ENCODE assay signal across 22 cellular contexts in the genomic region with DNA sequence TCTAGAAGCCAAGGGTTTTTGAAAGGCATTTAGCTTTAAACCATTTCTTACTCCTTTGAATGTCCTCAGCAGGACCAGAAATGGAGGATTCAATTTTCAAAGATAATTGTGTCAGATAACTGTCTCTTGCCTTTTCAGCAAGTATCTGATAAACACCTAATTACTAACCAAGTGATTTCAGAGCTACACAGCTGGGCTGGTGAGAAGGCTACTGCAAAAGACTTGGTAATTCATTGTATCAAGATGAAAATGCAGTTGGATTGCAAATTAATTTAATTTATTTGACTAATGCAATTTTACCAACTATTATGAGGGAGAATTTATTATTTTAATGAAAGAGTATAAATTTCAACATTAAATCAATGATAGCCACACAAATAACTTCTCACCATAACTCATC.
"Had no signal": no experiment of that assay in that cellular context is flagged by ENCODE, and none has a peak within 500 bp of the region (broad histone marks: within the 10 kb centered on the region; RNA-seq: fewer than 3 reads in every experiment).

No MANE protein-coding gene starts in this region.

- H3K27me3 ChIP-seq: hepatocyte, neutrophil, ovary, right atrium auricular region, tibial nerve, uterus had no signal

- H3K36me3 ChIP-seq: left ventricle myocardium inferior, neutrophil, ovary, right atrium auricular region, right lobe of liver, tibial nerve, uterus had no signal

- H3K4me3 ChIP-seq: hepatocyte, left ventricle myocardium inferior, lung, mucosa of descending colon, ovary, right atrium auricular region, right lobe of liver, smooth muscle cell, tibial nerve, uterus had no signal

- H3K9me3 ChIP-seq: left ventricle myocardium inferior, mucosa of descending colon, neutrophil, ovary, right atrium auricular region, right lobe of liver, tibial nerve, uterus had no signal

- DNase-seq: islet precursor cell; left ventricle myocardium inferior; midbrain; mucosa of descending colon; naive thymus-derived CD4-positive, alpha-beta T cell; ovary; right lobe of liver; stimulated activated CD4-positive, alpha-beta T cell treated with anti-CD3 and anti-CD28 coated beads, Interleukin-1b, Interleukin-23, amount 100 ng/mL, for 48 hours; stimulated activated CD4-positive, alpha-beta T cell treated with anti-CD3 and anti-CD28 coated beads, Interleukin-2, amount 100 ng/mL, for 48 hours; stimulated activated CD4-positive, alpha-beta T cell treated with anti-CD3 and anti-CD28 coated beads, Interleukin-4, amount 100 ng/mL, for 4 hours; stimulated activated CD8-positive, alpha-beta memory T cell treated with anti-CD3 and anti-CD28 coated beads, Interleukin-4, amount 100 ng/mL, for 48 hours; stimulated activated naive CD4-positive, alpha-beta T cell treated with Interleukin-2 at 50 U/mL for 16 hours; stimulated activated naive CD8-positive, alpha-beta T cell treated with anti-CD3 and anti-CD28 coated beads, Interleukin-15, amount 100 ng/mL, for 72 hours; substantia nigra; uterus had no signal

- ATAC-seq: mucosa of descending colon; naive thymus-derived CD4-positive, alpha-beta T cell; natural killer cell treated with Interleukin-12 subunit alpha and Interleukin-12 subunit beta and Interleukin-15 and Interleukin-18, amount 100 ng/mL, for 72 hours; right lobe of liver; stimulated activated naive CD8-positive, alpha-beta T cell treated with anti-CD3 and anti-CD28 coated beads, Interleukin-15, amount 100 ng/mL, for 72 hours had no signal

- H3K4me1 ChIP-seq: left ventricle myocardium inferior, right atrium auricular region, right lobe of liver, uterus had no signal

- H2AFZ ChIP-seq: hepatocyte had no signal
